ENCODE assay signal across 10 cellular contexts in the genomic region with DNA sequence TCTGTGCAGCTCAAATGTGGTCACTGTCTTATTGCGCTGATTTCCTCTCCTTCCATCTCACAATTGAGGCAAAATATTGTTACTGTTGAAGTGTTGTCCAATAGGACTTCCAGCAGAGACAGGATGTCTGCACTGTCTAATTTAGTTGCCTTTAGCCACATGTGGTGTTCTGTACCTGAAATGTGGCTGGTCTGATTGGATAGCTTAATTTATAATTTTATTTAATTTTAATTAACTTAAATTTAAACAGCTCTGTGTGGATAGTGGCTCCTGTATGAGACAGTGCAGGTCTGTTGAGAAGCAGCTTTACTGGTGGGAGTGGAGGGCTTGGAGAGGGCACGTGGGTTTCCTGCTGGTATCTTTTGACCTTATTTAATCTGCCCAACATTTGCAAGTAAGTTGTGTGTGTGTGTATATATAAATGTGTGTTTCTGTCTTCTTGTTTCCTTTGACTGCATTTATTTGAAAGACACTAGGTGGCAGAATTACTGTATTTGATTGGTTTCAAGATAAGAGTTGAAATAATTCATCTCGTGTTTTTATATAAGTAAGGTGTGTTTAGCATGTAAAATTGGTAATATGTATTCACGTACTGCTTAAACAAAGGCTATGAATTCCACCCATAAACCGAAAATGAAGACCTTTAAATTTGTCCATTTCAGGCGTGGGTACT. TPM values are rescaled to one million over a fixed set of nuclear protein-coding genes. Genes with fewer than 3 reads are reported as not detected.
DNase-seq lines count a peak whose midpoint lies in the region; ATAC-seq, FAIRE-seq and TF ChIP-seq lines count a peak whose summit lies in the region.
"Had no signal": no experiment of that assay in that cellular context is flagged by ENCODE, and none has a peak within 500 bp of the region (broad histone marks: within the 10 kb centered on the region; RNA-seq: fewer than 3 reads in every experiment).

No MANE protein-coding gene starts in this region.

- ATAC-seq in activated CD8-positive, alpha-beta T cell treated with anti-CD3 and anti-CD28 coated beads, Interleukin-2, amount 10 ng/mL, durations not matched to agents 7 days and 5 days: peak; percentile 24
- ATAC-seq in HG03097 (IDR thresholded peaks at IDR 0.05; ENCODE audit: low FRiP score, unreplicated experiment) (no peak), upper lobe of left lung (ENCODE audit: low FRiP score in 2 of 2) (no peak), GM19035 (IDR thresholded peaks at IDR 0.05; ENCODE audit: unreplicated experiment) (no peak)

- intact Hi-C loops in kidney (cut with DNase I): no loop called here

- H3K4me1 ChIP-seq in kidney (ENCODE audit: control insufficient read depth in 1 of 2, insufficient read depth in 1 of 2, low read depth in 1 of 2, low read length in 2 of 2): no peaks in the 10 kb centered on the region
- H3K4me1 ChIP-seq in upper lobe of left lung: peaks cover 0 to 7% (median 2%) of the 10 kb centered on the region in 4 donors

- H3K27ac Mint-ChIP-seq in activated CD8-positive, alpha-beta T cell treated with anti-CD3 and anti-CD28 coated beads, Interleukin-2, amount 10 ng/mL, durations not matched to agents 7 days and 5 days: peak overlapping the region; percentile 51
- H3K27ac Mint-ChIP-seq: activated B cell treated with CpG ODN at 0.5 μM for 24 hours had no signal

- H3K9me3 Mint-ChIP-seq in activated CD8-positive, alpha-beta T cell treated with anti-CD3 and anti-CD28 coated beads, Interleukin-2, amount 10 ng/mL, durations not matched to agents 7 days and 5 days (ENCODE audit: insufficient read depth): no peaks in the 10 kb centered on the region
- H3K9me3 Mint-ChIP-seq: activated B cell treated with CpG ODN at 0.5 μM for 24 hours had no signal

- H3K4me1 Mint-ChIP-seq in activated CD8-positive, alpha-beta T cell treated with anti-CD3 and anti-CD28 coated beads, Interleukin-2, amount 10 ng/mL, durations not matched to agents 7 days and 5 days (ENCODE audit: low read depth): peaks cover 62% of the 10 kb centered on the region
- H3K4me1 Mint-ChIP-seq: activated B cell treated with CpG ODN at 0.5 μM for 24 hours had no signal

- FAIRE-seq in HTR-8/SVneo (lab: Jason Lieb, UNC) (no peak), kidney (lab: Jason Lieb, UNC) (no peak), GM12892 (lab: Jason Lieb, UNC) (no peak)

- peak; percentile 10 for DNase-seq in HTR-8/SVneo (ENCODE audit: insufficient read length, low spot score)
- DNase-seq in activated CD8-positive, alpha-beta T cell treated with anti-CD3 and anti-CD28 coated beads, Interleukin-2, amount 10 ng/mL, durations not matched to agents 7 days and 5 days: no peak
- no peak for DNase-seq in kidney
- DNase-seq in upper lobe of left lung: no peak
- DNase-seq in GM12892 (ENCODE audit: insufficient read length): no peak
- DNase-seq: activated B cell treated with CpG ODN at 0.5 μM for 24 hours had no signal

- H3K36me3 Mint-ChIP-seq in activated CD8-positive, alpha-beta T cell treated with anti-CD3 and anti-CD28 coated beads, Interleukin-2, amount 10 ng/mL, durations not matched to agents 7 days and 5 days (ENCODE audit: low read depth): peaks cover 50% of the 10 kb centered on the region

- no peaks in the 10 kb centered on the region for H3K27me3 Mint-ChIP-seq in activated CD8-positive, alpha-beta T cell treated with anti-CD3 and anti-CD28 coated beads, Interleukin-2, amount 10 ng/mL, durations not matched to agents 7 days and 5 days (ENCODE audit: low read depth)
- H3K27me3 Mint-ChIP-seq: activated B cell treated with CpG ODN at 0.5 μM for 24 hours had no signal

- CTCF ChIA-PET in activated CD8-positive, alpha-beta T cell treated with anti-CD3 and anti-CD28 coated beads, Interleukin-2, amount 10 ng/mL, durations not matched to agents 7 days and 5 days (lab: Charles Lee): interaction anchor here (0.6 to 4.7 kb wide), 15 partner anchors 9 to 287 kb away, joined by 3 to 29 read pairs (median 6); no protein-coding TSS in a partner anchor

- H3K9ac ChIP-seq in kidney (ENCODE audit: low read length in 2 of 2): no peak overlapping the region

- POLR2A ChIA-PET in activated CD8-positive, alpha-beta T cell treated with anti-CD3 and anti-CD28 coated beads, Interleukin-2, amount 10 ng/mL, durations not matched to agents 7 days and 5 days (lab: Charles Lee): interaction anchor here (0.5 kb wide), 1 partner anchor 112 kb away, joined by 3 read pairs; no protein-coding TSS in a partner anchor

- no peak for TF ChIP-seq EP300 in upper lobe of left lung (IDR thresholded peaks at IDR 0.05)

- H3K36me3 ChIP-seq in kidney (ENCODE audit: control insufficient read depth in 1 of 2, insufficient read depth in 2 of 2, low read length in 2 of 2) (peaks cover 22 to 34% of the 10 kb centered on the region in 2 donors), upper lobe of left lung (peaks cover 13 to 85% (median 50%) of the 10 kb centered on the region in 4 donors)

- no peak overlapping the region for H3K27ac ChIP-seq in C4-2B
- H3K27ac ChIP-seq in kidney (ENCODE audit: low read depth in 2 of 2, low read length in 2 of 2): no peak overlapping the region
- H3K27ac ChIP-seq in upper lobe of left lung: no peak overlapping the region
- H3K27ac ChIP-seq: epithelial cell of prostate had no signal

- H3K4me3 ChIP-seq in kidney (ENCODE audit: low read length in 2 of 2) (no peak overlapping the region), upper lobe of left lung (no peak overlapping the region)

- H3K4me3 Mint-ChIP-seq in activated CD8-positive, alpha-beta T cell treated with anti-CD3 and anti-CD28 coated beads, Interleukin-2, amount 10 ng/mL, durations not matched to agents 7 days and 5 days: no peak overlapping the region
- H3K4me3 Mint-ChIP-seq: activated B cell treated with CpG ODN at 0.5 μM for 24 hours had no signal

- TF ChIP-seq CTCF in C4-2B (conservative IDR thresholded peaks at IDR 0.05): peak; percentile 59
- peak; percentile 19 for TF ChIP-seq CTCF in kidney (IDR thresholded peaks at IDR 0.05; ENCODE audit: borderline replicate concordance, extremely low read depth, insufficient read depth)
- TF ChIP-seq CTCF in upper lobe of left lung (IDR thresholded peaks at IDR 0.05): peak in 2 of 6 experiments; percentile 13 to 24

- H3K9me3 ChIP-seq in kidney (ENCODE audit: control insufficient read depth in 1 of 2, low read length in 2 of 2): no peaks in the 10 kb centered on the region
- no peaks in the 10 kb centered on the region for H3K9me3 ChIP-seq in upper lobe of left lung

- no peaks in the 10 kb centered on the region for H3K27me3 ChIP-seq in upper lobe of left lung

- 60 to 65% methylated on average over 6 of the region's 6 CpGs for WGBS in upper lobe of left lung, 2 donors

- TF ChIP-seq POLR2A in upper lobe of left lung (IDR thresholded peaks at IDR 0.05): no peak
- no peak for TF ChIP-seq POLR2A in GM12892 (IDR thresholded peaks at IDR 0.05; ENCODE audit: low read depth, low read length)

RNA-seq across cellular contexts. Expression of gene MSANTD1, which starts 55.3 kb away (rescaled TPM):
- 1 to 10 TPM in 1 of 2 experiments, under 1 TPM in 1; 0.83 to 1.0 TPM for total RNA-seq in activated CD8-positive, alpha-beta T cell treated with anti-CD3 and anti-CD28 coated beads, Interleukin-2, amount 10 ng/mL, durations not matched to agents 7 days and 5 days
- total RNA-seq in kidney (0.91 TPM), upper lobe of left lung (1 to 10 TPM in 5 of 6 donors, under 1 TPM in 1; 1.00 to 7.3 (median 1.8) TPM)
- polyA plus RNA-seq in kidney (ENCODE audit: insufficient read depth, low read depth, low replicate concordance): not detected
- 0.40 TPM for polyA plus RNA-seq in GM12892 (2012; ENCODE audit: missing spikeins)
